ENCODE assay signal across 1 cellular context in the genomic region with DNA sequence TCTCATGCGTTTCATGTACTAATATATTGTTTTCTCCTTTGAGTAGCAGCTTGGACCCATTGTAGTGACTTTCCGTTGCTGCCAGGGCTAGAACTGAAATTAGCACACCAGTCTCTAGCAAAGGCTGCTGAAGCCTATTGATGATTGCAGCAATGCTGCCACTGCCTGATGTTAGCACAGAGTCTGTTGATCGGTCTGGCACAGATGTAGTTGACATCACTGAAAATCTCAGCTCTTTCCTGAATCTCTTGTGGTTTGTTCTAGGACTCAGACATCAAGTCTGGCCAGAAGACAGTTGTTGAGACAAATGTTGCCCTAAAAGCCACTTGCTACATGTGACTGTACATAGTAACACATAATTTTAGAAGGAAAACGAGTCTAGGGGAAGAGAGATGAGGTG.
TF ChIP-seq lines count a peak whose summit lies in the region.

No MANE protein-coding gene starts in this region.

TF ChIP-seq in WTC11, 78 proteins besides CTCF, POLR2A, EP300 and RAD21 (continued from another document):
- TF ChIP-seq, protein P1, sequence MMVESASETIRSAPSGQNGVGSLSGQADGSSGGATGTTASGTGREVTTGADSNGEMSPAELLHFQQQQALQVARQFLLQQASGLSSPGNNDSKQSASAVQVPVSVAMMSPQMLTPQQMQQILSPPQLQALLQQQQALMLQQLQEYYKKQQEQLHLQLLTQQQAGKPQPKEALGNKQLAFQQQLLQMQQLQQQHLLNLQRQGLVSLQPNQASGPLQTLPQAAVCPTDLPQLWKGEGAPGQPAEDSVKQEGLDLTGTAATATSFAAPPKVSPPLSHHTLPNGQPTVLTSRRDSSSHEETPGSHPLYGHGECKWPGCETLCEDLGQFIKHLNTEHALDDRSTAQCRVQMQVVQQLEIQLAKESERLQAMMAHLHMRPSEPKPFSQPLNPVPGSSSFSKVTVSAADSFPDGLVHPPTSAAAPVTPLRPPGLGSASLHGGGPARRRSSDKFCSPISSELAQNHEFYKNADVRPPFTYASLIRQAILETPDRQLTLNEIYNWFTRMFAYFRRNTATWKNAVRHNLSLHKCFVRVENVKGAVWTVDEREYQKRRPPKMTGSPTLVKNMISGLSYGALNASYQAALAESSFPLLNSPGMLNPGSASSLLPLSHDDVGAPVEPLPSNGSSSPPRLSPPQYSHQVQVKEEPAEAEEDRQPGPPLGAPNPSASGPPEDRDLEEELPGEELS (CRISPR knock-in tag; IDR thresholded peaks at IDR 0.05): no peak
- TF ChIP-seq IRF2 (CRISPR knock-in tag; IDR thresholded peaks at IDR 0.05; ENCODE audit: borderline replicate concordance, low read depth) (no peak), PREB (CRISPR knock-in tag; IDR thresholded peaks at IDR 0.05; ENCODE audit: borderline replicate concordance) (no peak), FOXK1 (CRISPR knock-in tag; IDR thresholded peaks at IDR 0.05) (no peak), ZNF263 (CRISPR knock-in tag; IDR thresholded peaks at IDR 0.05; ENCODE audit: low read depth) (no peak)
TF ChIP-seq in WTC11: peak in this region for 0.
